ENCODE assay signal across 28 cellular contexts in genomic region chr12:131675126-131676080, GRCh38.
"Had no signal": no experiment of that assay in that cellular context is flagged by ENCODE, and none has a peak within 500 bp of the region (broad histone marks: within the 10 kb centered on the region; RNA-seq: fewer than 3 reads in every experiment).

No MANE protein-coding gene starts in this region.

- H3K36me3 ChIP-seq: gastrocnemius medialis, left ventricle myocardium inferior, ovary, suprapubic skin, tibial artery, WERI-Rb-1 had no signal

- ATAC-seq: activated CD4-positive, CD25-positive, alpha-beta regulatory T cell treated with anti-CD3 and anti-CD28 coated beads, Interleukin-2, amount 50 U/mL, for 24 hours; activated naive CD4-positive, alpha-beta T cell treated with anti-CD3 and anti-CD28 coated beads, Interleukin-2, amount 50 U/mL, for 72 hours; gastrocnemius medialis; sciatic nerve; stimulated activated memory B cell treated with anti-CD40 and anti-IgM and Interleukin-4, amounts not matched to agents 10 μg/mL and 1 μg/mL and 100 μg/mL, for 72 hours had no signal

- H3K27ac Mint-ChIP-seq: activated naive CD4-positive, alpha-beta T cell treated with anti-CD3 and anti-CD28 coated beads, Interleukin-2, amount 50 U/mL, for 72 hours; activated T-helper 1 cell treated with anti-CD3 and anti-CD28 coated beads, Interleukin-12 subunit alpha, Interleukin-12 subunit beta, Interleukin-2, Interleukin-4 antibody, amounts not matched to agents 30 ng/mL and 10 ng/mL and 1 ng/mL, durations not matched to agents 14 hours and 24 hours and 36 hours; nephron; progenitor cell of endocrine pancreas; stimulated activated memory B cell treated with anti-CD40 and anti-IgM and Interleukin-4, amounts not matched to agents 10 μg/mL and 1 μg/mL and 100 μg/mL, for 72 hours; T-helper 1 cell treated with Interleukin-12 subunit alpha and Interleukin-12 subunit beta and Interleukin-4 antibody, amounts not matched to agents 30 μg/mL and 1 μg/mL, for 36 hours had no signal

- H3K4me3 ChIP-seq: gastrocnemius medialis, left ventricle myocardium inferior, ovary, skin epidermis, suprapubic skin, tibial artery had no signal

- H3K4me3 Mint-ChIP-seq: activated T-helper 1 cell treated with anti-CD3 and anti-CD28 coated beads, Interleukin-12 subunit alpha, Interleukin-12 subunit beta, Interleukin-2, Interleukin-4 antibody, amounts not matched to agents 30 ng/mL and 10 ng/mL and 1 ng/mL, durations not matched to agents 14 hours and 24 hours and 36 hours; nephron; stimulated activated memory B cell treated with anti-CD40 and anti-IgM and Interleukin-4, amounts not matched to agents 10 μg/mL and 1 μg/mL and 100 μg/mL, for 72 hours; T-helper 1 cell treated with Interleukin-12 subunit alpha and Interleukin-12 subunit beta and Interleukin-4 antibody, amounts not matched to agents 30 μg/mL and 1 μg/mL, for 36 hours had no signal

- H3K9me3 ChIP-seq: gastrocnemius medialis, ovary, suprapubic skin had no signal

- H3K4me1 Mint-ChIP-seq: stimulated activated memory B cell treated with anti-CD40 and anti-IgM and Interleukin-4, amounts not matched to agents 10 μg/mL and 1 μg/mL and 100 μg/mL, for 72 hours had no signal

- H3K36me3 Mint-ChIP-seq: activated naive CD4-positive, alpha-beta T cell treated with anti-CD3 and anti-CD28 coated beads, Interleukin-2, amount 50 U/mL, for 72 hours; stimulated activated memory B cell treated with anti-CD40 and anti-IgM and Interleukin-4, amounts not matched to agents 10 μg/mL and 1 μg/mL and 100 μg/mL, for 72 hours had no signal

- FAIRE-seq: colon, islet of Langerhans, TTC549 had no signal

- H3K9me3 Mint-ChIP-seq: activated naive CD4-positive, alpha-beta T cell treated with anti-CD3 and anti-CD28 coated beads, Interleukin-2, amount 50 U/mL, for 72 hours; activated T-helper 1 cell treated with anti-CD3 and anti-CD28 coated beads, Interleukin-12 subunit alpha, Interleukin-12 subunit beta, Interleukin-2, Interleukin-4 antibody, amounts not matched to agents 30 ng/mL and 10 ng/mL and 1 ng/mL, durations not matched to agents 14 hours and 24 hours and 36 hours had no signal

- H3K4me1 ChIP-seq: gastrocnemius medialis, left ventricle myocardium inferior, suprapubic skin, tibial artery had no signal

- H3K27me3 ChIP-seq: ovary had no signal

- DNase-seq: activated CD4-positive, alpha-beta T cell treated with anti-CD3 and anti-CD28 coated beads for 48 hours; activated CD4-positive, alpha-beta T cell treated with anti-CD3 and anti-CD28 coated beads, Interleukin-2, amount 50 U/mL, for 48 hours; activated CD8-positive, alpha-beta memory T cell treated with anti-CD3 and anti-CD28 coated beads, Interleukin-2, amount 50 U/mL, for 4 hours; activated gamma-delta T cell treated with Interleukin-2 at 50 U/mL for 16 hours; activated T-cell treated with anti-CD3 and anti-CD28 coated beads, Interleukin-2, amount 50 U/mL, for 1 hour; effector memory CD4-positive, alpha-beta T cell; erythroblast; gastrocnemius medialis; glutamatergic neuron; left ventricle myocardium inferior; ovary; stimulated activated CD4-positive, alpha-beta T cell treated with anti-CD3 and anti-CD28 coated beads, Interleukin-4, amount 100 ng/mL, for 24 hours; T-helper 9 cell; WERI-Rb-1 had no signal

- H3K27ac ChIP-seq: gastrocnemius medialis, left ventricle myocardium inferior, ovary, skin epidermis, suprapubic skin, tibial artery, WERI-Rb-1 had no signal
